Comparison of ENCODE assay signal across 8 cellular contexts in genomic region chr6:141464490-141464889, GRCh38.
DNase-seq lines count a peak whose midpoint lies in the region; ATAC-seq and TF ChIP-seq lines count a peak whose summit lies in the region.

No MANE protein-coding gene starts in this region.

- peaks cover 0 to 27% (median 15%) of the 10 kb centered on the region in 9 donors for H3K4me1 ChIP-seq in heart right ventricle

- no peaks in the 10 kb centered on the region for H3K36me3 ChIP-seq in heart right ventricle

- H3K27me3 ChIP-seq in heart right ventricle: no peaks in the 10 kb centered on the region

- no peak overlapping the region for H3K4me3 ChIP-seq in heart right ventricle

- H3K9me3 ChIP-seq in heart right ventricle: peaks cover 0 to 6% (median 0%) of the 10 kb centered on the region in 11 donors

- 21 to 36% methylated on average over 2 of the region's 2 CpGs for WGBS in heart right ventricle, 2 donors

- intact Hi-C loops in heart right ventricle (cut with DNase I): loop anchor here in 2 of 10 donors (5.0 to 10.0 kb wide), 2 partner anchors 57 to 300 kb away; no protein-coding TSS in a partner anchor

- in situ Hi-C loops in ACHN (cut with HindIII; ENCODE audit: low pct_ligation_motif_present, low pct_unique_long_range_greater_than_20kb, low sequenced_read_pairs): no loop called here

- H3K27ac ChIP-seq in heart right ventricle: peak overlapping the region in 9 of 10 donors; percentile 24 to 86 (median 80)

- ATAC-seq in GM19035 (IDR thresholded peaks at IDR 0.05; ENCODE audit: unreplicated experiment): peak; percentile 64
- ATAC-seq in HG03196 (IDR thresholded peaks at IDR 0.05; ENCODE audit: unreplicated experiment): peak; percentile 67
- ATAC-seq in heart right ventricle: peak; percentile 70 to 92 (median 89)

- peak; percentile 60 for DNase-seq in ACHN
- peak; percentile 92 for DNase-seq in NCI-H69 (lab: John Stamatoyannopoulos, UW)
- DNase-seq in heart right ventricle: peak in 1 of 2 donors; percentile 21
- no peak for DNase-seq in HuH-7 (ENCODE audit: low spot score)
- no peak for DNase-seq in SKM-1 treated with dmso at 0.1 percent for 144 hours (lab: John Stamatoyannopoulos, UW; ENCODE audit: unreplicated experiment)
- DNase-seq in GF-D8 (lab: John Stamatoyannopoulos, UW): no peak

- TF ChIP-seq CTCF in heart right ventricle (IDR thresholded peaks at IDR 0.05): no peak

Comparison
In these comparisons a context has a peak if more than half of its experiments do, and no peak if none do; other contexts are left out.
1. DNase-seq: peak in ACHN (single experiment) and NCI-H69 (single experiment); none in HuH-7 (single experiment), SKM-1 treated with dmso at 0.1 percent for 144 hours (single experiment) and GF-D8 (single experiment).
2. Peak in every context shown above with its lines, with median percentiles within 50 percentile points of each other: ATAC-seq.